ENCODE assay signal across 8 cellular contexts in genomic region chr4:87424032-87424543, GRCh38. TPM values are rescaled to one million over a fixed set of nuclear protein-coding genes. Genes with fewer than 3 reads are reported as not detected.
DNase-seq lines count a peak whose midpoint lies in the region; ATAC-seq, FAIRE-seq and TF ChIP-seq lines count a peak whose summit lies in the region.
"Not testable (repeated sequence)": the region's sequence is repeated elsewhere in the genome, so short reads cannot be mapped to it uniquely, and the experiment has no call there.

No MANE protein-coding gene starts in this region.

- H3K4me2 ChIP-seq in Karpas-422 (ENCODE audit: low read depth, low read length, poor library complexity, severe bottlenecking) (peak overlapping the region; percentile 91), SU-DHL-6 (ENCODE audit: low read depth, low read length, poor library complexity, severe bottlenecking) (peak overlapping the region; percentile 94), keratinocyte (ENCODE audit: control insufficient read depth, extremely low read depth, insufficient read depth, low read depth, low read length) (peak overlapping the region; percentile 91), neural progenitor cell (peak overlapping the region; percentile 95)

- peaks cover 56% of the 10 kb centered on the region for H3K4me1 ChIP-seq in Karpas-422 (ENCODE audit: low read length)
- H3K4me1 ChIP-seq in keratinocyte (ENCODE audit: control insufficient read depth, extremely low read depth, insufficient read depth, low read length), result peaks cover 10% of the 10 kb centered on the region
- peaks cover 20% of the 10 kb centered on the region for H3K4me1 ChIP-seq in neural progenitor cell
- H3K4me1 ChIP-seq in thoracic aorta (ENCODE audit: control insufficient read depth in 1 of 2, low read depth in 2 of 2), result peaks cover 12 to 36% of the 10 kb centered on the region in 2 donors

- H3K9me3 Mint-ChIP-seq in activated naive CD8-positive, alpha-beta T cell treated with anti-CD3 and anti-CD28 coated beads, Interleukin-2, amount 50 U/mL, for 24 hours; endothelial cell (ENCODE audit: unreplicated experiment); neural progenitor cell: not testable (repeated sequence)

- not testable (repeated sequence) for H3K9me2 ChIP-seq in Karpas-422 (replicated peaks; ENCODE audit: insufficient read depth, low read length); SU-DHL-6 (replicated peaks; ENCODE audit: insufficient read depth, low read length)

- not testable (repeated sequence) for H2AFZ ChIP-seq in Karpas-422 (ENCODE audit: low read length); SU-DHL-6 (ENCODE audit: low read depth, low read length, severe bottlenecking); keratinocyte (ENCODE audit: control insufficient read depth, low read length); neural progenitor cell (replicated peaks)

- H3K4me1 Mint-ChIP-seq in activated naive CD8-positive, alpha-beta T cell treated with anti-CD3 and anti-CD28 coated beads, Interleukin-2, amount 50 U/mL, for 24 hours, result peaks cover 41% of the 10 kb centered on the region
- H3K4me1 Mint-ChIP-seq in endothelial cell (ENCODE audit: unreplicated experiment) (peaks cover 17% of the 10 kb centered on the region), neural progenitor cell (peaks cover 15% of the 10 kb centered on the region)

- ATAC-seq in activated naive CD8-positive, alpha-beta T cell treated with anti-CD3 and anti-CD28 coated beads, Interleukin-2, amount 50 U/mL, for 24 hours; thoracic aorta (ENCODE audit: insufficient number of reproducible peaks, low FRiP score, low read depth): not testable (repeated sequence)

- H3K9me1 ChIP-seq in keratinocyte (ENCODE audit: control insufficient read depth, extremely low read depth, insufficient read depth, low read length), result not testable (repeated sequence)

- H3K4me3 ChIP-seq in Karpas-422 (ENCODE audit: low read length) (peak overlapping the region; percentile 90), SU-DHL-6 (ENCODE audit: insufficient read depth, low read length, poor library complexity, severe bottlenecking) (peak overlapping the region; percentile 76), keratinocyte (ENCODE audit: control insufficient read depth in 2 of 3, extremely low read depth in 1 of 3, insufficient read depth in 2 of 3, low read depth in 1 of 3, low read length in 3 of 3) (peak overlapping the region in 2 of 3 experiments; percentile 90 to 96), thoracic aorta (peak overlapping the region; percentile 83)
- not testable (repeated sequence) for H3K4me3 ChIP-seq in neural progenitor cell

- peak overlapping the region; percentile 92 for H3K4me3 Mint-ChIP-seq in activated naive CD8-positive, alpha-beta T cell treated with anti-CD3 and anti-CD28 coated beads, Interleukin-2, amount 50 U/mL, for 24 hours
- peak overlapping the region; percentile 99 for H3K4me3 Mint-ChIP-seq in endothelial cell (ENCODE audit: unreplicated experiment)
- H3K4me3 Mint-ChIP-seq in neural progenitor cell, result peak overlapping the region; percentile 97

- not testable (repeated sequence) for H4K20me1 ChIP-seq in Karpas-422 (ENCODE audit: insufficient read depth, low read depth, low read length); SU-DHL-6 (ENCODE audit: low read depth, low read length); keratinocyte (ENCODE audit: control insufficient read depth, extremely low read depth, insufficient read depth, low read length); neural progenitor cell (ENCODE audit: low read depth)

- not testable (repeated sequence) for TF ChIP-seq CTCF in SU-DHL-6 (IDR thresholded peaks at IDR 0.05; ENCODE audit: insufficient read depth, low read length, poor library complexity, severe bottlenecking); endothelial cell (IDR thresholded peaks at IDR 0.05; ENCODE audit: unreplicated experiment); keratinocyte (optimal IDR thresholded peaks at IDR 0.05 in 1 of 3, IDR thresholded peaks at IDR 0.05 in 1 of 3, conservative IDR thresholded peaks at IDR 0.05 in 1 of 3; ENCODE audit: extremely low read depth in 1 of 3, insufficient read depth in 2 of 3, low read length in 3 of 3); neural progenitor cell (IDR thresholded peaks at IDR 0.05); thoracic aorta (IDR thresholded peaks at IDR 0.05)

- H3K27ac Mint-ChIP-seq in activated naive CD8-positive, alpha-beta T cell treated with anti-CD3 and anti-CD28 coated beads, Interleukin-2, amount 50 U/mL, for 24 hours, result peak overlapping the region; percentile 4
- H3K27ac Mint-ChIP-seq in endothelial cell (ENCODE audit: unreplicated experiment), result not testable (repeated sequence)
- peak overlapping the region; percentile 6 for H3K27ac Mint-ChIP-seq in neural progenitor cell

- H3K9ac ChIP-seq in Karpas-422 (ENCODE audit: low read length) (peak overlapping the region; percentile 84), SU-DHL-6 (ENCODE audit: low read length) (peak overlapping the region; percentile 74)
- not testable (repeated sequence) for H3K9ac ChIP-seq in keratinocyte (ENCODE audit: control insufficient read depth, extremely low read depth, insufficient read depth, low read length); neural progenitor cell

- H3K27me3 ChIP-seq in Karpas-422 (ENCODE audit: low read length); SU-DHL-6 (ENCODE audit: low read length); keratinocyte (ENCODE audit: control insufficient read depth, extremely low read depth, insufficient read depth, low read length); neural progenitor cell; thoracic aorta (replicated peaks; ENCODE audit: insufficient read depth): not testable (repeated sequence)

- H3F3A ChIP-seq in SU-DHL-6 (ENCODE audit: insufficient read depth); neural progenitor cell (ENCODE audit: low read depth): not testable (repeated sequence)

- H3K36me3 ChIP-seq in Karpas-422 (ENCODE audit: insufficient read depth, low read length); SU-DHL-6 (ENCODE audit: low read length); keratinocyte (ENCODE audit: control insufficient read depth in 2 of 2, extremely low read depth in 1 of 2, insufficient read depth in 2 of 2, low read length in 2 of 2); neural progenitor cell; thoracic aorta: not testable (repeated sequence)

- H3K79me2 ChIP-seq in Karpas-422 (ENCODE audit: low read length), result peaks cover 71% of the 10 kb centered on the region
- H3K79me2 ChIP-seq in SU-DHL-6 (ENCODE audit: insufficient read depth, low read length), result peaks cover 49% of the 10 kb centered on the region
- H3K79me2 ChIP-seq in keratinocyte (ENCODE audit: control insufficient read depth, insufficient read depth, low read length), result peaks cover 49% of the 10 kb centered on the region
- peaks cover 58% of the 10 kb centered on the region for H3K79me2 ChIP-seq in neural progenitor cell (ENCODE audit: low read depth)

- H3K9me3 ChIP-seq in Karpas-422 (ENCODE audit: low read length); SU-DHL-6 (ENCODE audit: insufficient read depth, low read length); keratinocyte (ENCODE audit: control insufficient read depth, low read depth, low read length); neural progenitor cell (ENCODE audit: low read depth); thoracic aorta: not testable (repeated sequence)

- H3K27ac ChIP-seq in Karpas-422 (ENCODE audit: low read length); SU-DHL-6 (ENCODE audit: low read depth, low read length); keratinocyte (ENCODE audit: control insufficient read depth, insufficient read depth, low read length); neural progenitor cell; thoracic aorta: not testable (repeated sequence)

- dilution Hi-C loops in keratinocyte (cut with MboI; ENCODE audit: extremely low pct_ligation_motif_present, low sequenced_read_pairs), result not testable (repeated sequence)

- H3K36me3 Mint-ChIP-seq in activated naive CD8-positive, alpha-beta T cell treated with anti-CD3 and anti-CD28 coated beads, Interleukin-2, amount 50 U/mL, for 24 hours (ENCODE audit: low read depth); endothelial cell (ENCODE audit: low read depth, unreplicated experiment); neural progenitor cell: not testable (repeated sequence)

- DNase-seq in DMS 273 (lab: John Stamatoyannopoulos, UW; ENCODE audit: unreplicated experiment), result peak; percentile 55
- not testable (repeated sequence) for DNase-seq in Karpas-422; activated naive CD8-positive, alpha-beta T cell treated with anti-CD3 and anti-CD28 coated beads, Interleukin-2, amount 50 U/mL, for 24 hours; endothelial cell (ENCODE audit: low spot score); keratinocyte (ENCODE audit: low read depth, low spot score); neural progenitor cell (ENCODE audit: low spot score); thoracic aorta (ENCODE audit: low spot score)

- FAIRE-seq in keratinocyte (lab: Jason Lieb, UNC), result not testable (repeated sequence)

- H3K27me3 Mint-ChIP-seq in activated naive CD8-positive, alpha-beta T cell treated with anti-CD3 and anti-CD28 coated beads, Interleukin-2, amount 50 U/mL, for 24 hours; endothelial cell (ENCODE audit: unreplicated experiment); neural progenitor cell (ENCODE audit: insufficient read depth, low read depth): not testable (repeated sequence)

RNA-seq across cellular contexts. Expression of gene NUDT9, which starts 1.7 kb away (rescaled TPM):
- 17.6 and 18.5 TPM in 2 replicates for total RNA-seq in Karpas-422 (2014; rRNA removed; shearing (Covaris generic); ENCODE audit: low replicate concordance)
- total RNA-seq in endothelial cell (ENCODE audit: unreplicated experiment) (16.6 TPM), neural progenitor cell (ENCODE audit: low replicate concordance) (10.2 and 18.0 TPM in 2 replicates), thoracic aorta (10 to 100 TPM; 15.5 to 17.2 TPM)
- polyA plus RNA-seq in keratinocyte, result 16.9 to 30.2 TPM (median 28.5 TPM) in 3 replicates
- 13.9 TPM for polyA plus RNA-seq in keratinocyte (2011; ENCODE audit: low read depth)
- 22.7 and 28.3 TPM in 2 replicates for polyA plus RNA-seq in keratinocyte (2011; cell fraction: cytosol; rRNA removed)
- polyA plus RNA-seq in keratinocyte (2011; cell fraction: nucleus; rRNA removed), result 34.8 and 53.6 TPM in 2 replicates
- polyA plus RNA-seq in keratinocyte (2012; ENCODE audit: low replicate concordance), result 18.5 and 25.8 TPM in 2 replicates
- 6.9 to 10.0 TPM (median 8.1 TPM) in 3 replicates for polyA minus RNA-seq in keratinocyte
- 8.8 TPM for polyA minus RNA-seq in keratinocyte (2011; cell fraction: cytosol; rRNA and poly(A)+ RNA removed)
- polyA minus RNA-seq in keratinocyte (2011; cell fraction: nucleus; rRNA and poly(A)+ RNA removed), result 10.4 and 14.4 TPM in 2 replicates

RNA-seq across cellular contexts. Expression of gene HSD17B11, which starts 33.1 kb away (rescaled TPM):
- 4.7 and 31.0 TPM in 2 replicates for total RNA-seq in Karpas-422 (2014; rRNA removed; shearing (Covaris generic); ENCODE audit: low replicate concordance)
- total RNA-seq in endothelial cell (ENCODE audit: unreplicated experiment) (27.2 TPM), neural progenitor cell (ENCODE audit: low replicate concordance) (30.6 and 30.8 TPM in 2 replicates), thoracic aorta (10 to 100 TPM; 43.2 to 57.6 TPM)
- polyA plus RNA-seq in keratinocyte, result 5.6 to 8.5 TPM (median 6.5 TPM) in 3 replicates
- 5.5 TPM for polyA plus RNA-seq in keratinocyte (2011; ENCODE audit: low read depth)
- 5.0 and 8.0 TPM in 2 replicates for polyA plus RNA-seq in keratinocyte (2011; cell fraction: cytosol; rRNA removed)
- 4.9 and 8.9 TPM in 2 replicates for polyA plus RNA-seq in keratinocyte (2011; cell fraction: nucleus; rRNA removed)
- 2.1 and 4.8 TPM in 2 replicates for polyA plus RNA-seq in keratinocyte (2012; ENCODE audit: low replicate concordance)
- 0.20 to 5.9 TPM (median 4.6 TPM) in 3 replicates for polyA minus RNA-seq in keratinocyte
- 2.5 TPM for polyA minus RNA-seq in keratinocyte (2011; cell fraction: cytosol; rRNA and poly(A)+ RNA removed)
- polyA minus RNA-seq in keratinocyte (2011; cell fraction: nucleus; rRNA and poly(A)+ RNA removed), result 3.0 and 4.0 TPM in 2 replicates
